In genomic region chr19:2424686-2425621, GRCh38 we compare ENCODE assay signal across 10 cellular contexts. TPM values are rescaled to one million over a fixed set of nuclear protein-coding genes. Genes with fewer than 3 reads are reported as not detected.
A peak's percentile ranks its signal among the peaks of the same experiment; 100 is the strongest.
DNase-seq lines count a peak whose midpoint lies in the region; ATAC-seq, FAIRE-seq and TF ChIP-seq lines count a peak whose summit lies in the region.
"Had no signal": no experiment of that assay in that cellular context is flagged by ENCODE, and none has a peak within 500 bp of the region (broad histone marks: within the 10 kb centered on the region; RNA-seq: fewer than 3 reads in every experiment).

No MANE protein-coding gene starts in this region.

- H3K4me1 ChIP-seq in HUES48 (ENCODE audit: control insufficient read depth, insufficient read depth, low read length): peaks cover 22% of the 10 kb centered on the region

- no peak for FAIRE-seq in GM12892 (lab: Jason Lieb, UNC)

- no peaks in the 10 kb centered on the region for H3K27me3 ChIP-seq in HUES48 (ENCODE audit: control insufficient read depth, insufficient read depth, low read length)

- H3K9me3 ChIP-seq in HUES48 (ENCODE audit: control insufficient read depth, insufficient read depth, low read length): no peaks in the 10 kb centered on the region

- H3K9ac ChIP-seq in HUES48 (ENCODE audit: low read depth, low read length): peak overlapping the region; percentile 56; the same call in 1 of the 2 replicates

- H3K27ac ChIP-seq in 22Rv1 (no peak overlapping the region), HUES48 (ENCODE audit: low read depth, low read length) (peak overlapping the region; percentile 51)

- H3K36me3 ChIP-seq in HUES48 (ENCODE audit: control insufficient read depth, insufficient read depth, low read length): peaks cover 18% of the 10 kb centered on the region

- peak; percentile 5; the same call in 1 of the 2 replicates for TF ChIP-seq CTCF in 22Rv1 (IDR thresholded peaks at IDR 0.05)

- H3K4me3 ChIP-seq in HUES48 (ENCODE audit: low read depth, low read length): peak overlapping the region; percentile 79

- ATAC-seq in stimulated activated naive CD8-positive, alpha-beta T cell treated with anti-CD3 and anti-CD28 coated beads, Interleukin-15, Interleukin-2, amounts not matched to agents 100 U/mL and 50 U/mL, for 24 hours: no peak
- no peak for ATAC-seq in HG03521 (IDR thresholded peaks at IDR 0.05; ENCODE audit: unreplicated experiment)
- ATAC-seq: CD8-positive, alpha-beta T cell had no signal

- peak; percentile 47 to 67 for DNase-seq in dermis microvascular lymphatic vessel endothelial cell (ENCODE audit: low read depth in 2 of 2)
- peak; percentile 80 to 88 for DNase-seq in lung microvascular endothelial cell (ENCODE audit: low read depth in 2 of 2)
- no peak for DNase-seq in stimulated activated naive CD8-positive, alpha-beta T cell treated with anti-CD3 and anti-CD28 coated beads, Interleukin-15, Interleukin-2, amounts not matched to agents 100 U/mL and 50 U/mL, for 24 hours
- no peak for DNase-seq in NK-92 treated with Interleukin-12 subunit alpha and Interleukin-12 subunit beta, amount 100 ng/mL, for 24 hours (lab: John Stamatoyannopoulos, UW)
- no peak for DNase-seq in GM12892 (ENCODE audit: insufficient read length)
- DNase-seq: SHP77 had no signal

- no peak for TF ChIP-seq POLR2A in GM12892 (IDR thresholded peaks at IDR 0.05; ENCODE audit: low read depth, low read length)

RNA-seq across cellular contexts. Expression of gene TIMM13, which starts 2.4 kb away (rescaled TPM):
- total RNA-seq in dermis microvascular lymphatic vessel endothelial cell (50.4 and 54.4 TPM in 2 replicates), lung microvascular endothelial cell (38.6 and 46.2 TPM in 2 replicates)
- 16.9 TPM for polyA plus RNA-seq in GM12892 (2012; ENCODE audit: missing spikeins)

RNA-seq across cellular contexts. Expression of gene LMNB2, which starts 31.8 kb away (rescaled TPM):
- total RNA-seq in dermis microvascular lymphatic vessel endothelial cell (52.6 and 87.3 TPM in 2 replicates), lung microvascular endothelial cell (50.6 and 51.9 TPM in 2 replicates)
- polyA plus RNA-seq in GM12892 (2012; ENCODE audit: missing spikeins): 30.5 TPM

RNA-seq across cellular contexts. Expression of gene GADD45B, which starts 51.0 kb away (rescaled TPM):
- total RNA-seq in dermis microvascular lymphatic vessel endothelial cell (42.0 and 107 TPM in 2 replicates), lung microvascular endothelial cell (49.5 and 175 TPM in 2 replicates)
- 68.1 TPM for polyA plus RNA-seq in GM12892 (2012; ENCODE audit: missing spikeins)

Comparison
In these comparisons a context has a peak if more than half of its experiments do, and no peak if none do; other contexts are left out.
1. DNase-seq: peak in dermis microvascular lymphatic vessel endothelial cell (2 of 2) and lung microvascular endothelial cell (2 of 2); none in stimulated activated naive CD8-positive, alpha-beta T cell treated with anti-CD3 and anti-CD28 coated beads, Interleukin-15, Interleukin-2, amounts not matched to agents 100 U/mL and 50 U/mL, for 24 hours (single experiment), NK-92 treated with Interleukin-12 subunit alpha and Interleukin-12 subunit beta, amount 100 ng/mL, for 24 hours (single experiment) and GM12892 (single experiment).